17 cellular contexts compared by ENCODE assay signal in the genomic region with DNA sequence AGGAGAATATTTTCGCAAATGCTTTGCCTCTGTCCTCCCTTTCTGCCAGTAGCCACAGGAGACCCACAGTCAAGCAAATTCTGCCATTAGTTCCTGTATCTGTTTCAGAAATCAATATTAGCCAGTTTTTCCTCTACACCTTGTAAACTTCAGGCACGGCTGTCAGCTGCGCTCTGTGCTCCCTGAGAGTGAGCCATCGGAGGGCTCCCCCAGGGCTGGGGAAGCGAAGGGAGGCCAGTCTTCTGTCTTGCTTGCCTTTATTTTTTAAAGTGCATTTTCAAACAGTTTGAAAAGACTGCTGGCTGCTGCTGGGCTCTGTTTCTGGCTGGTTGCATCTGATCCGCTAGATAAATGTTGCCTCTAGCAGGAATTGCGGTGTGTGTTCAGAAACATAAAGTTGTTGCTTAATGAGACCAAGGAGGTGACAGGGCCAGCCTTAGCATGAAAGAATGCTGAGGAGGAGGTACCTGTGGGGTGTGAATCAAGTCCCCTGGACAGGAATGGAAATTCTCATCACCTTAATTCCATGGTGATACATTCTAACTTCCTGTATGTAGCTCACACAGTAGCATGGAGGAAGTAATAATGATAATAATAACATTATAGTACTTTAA.
"Had no signal": no experiment of that assay in that cellular context is flagged by ENCODE, and none has a peak within 500 bp of the region (broad histone marks: within the 10 kb centered on the region; RNA-seq: fewer than 3 reads in every experiment).

No MANE protein-coding gene starts in this region.

- H3K9me3 ChIP-seq: adrenal gland, ascending aorta, colonic mucosa, thoracic aorta had no signal

- FAIRE-seq: kidney had no signal

- DNase-seq: activated CD4-positive, alpha-beta T cell treated with anti-CD3 and anti-CD28 coated beads for 1 hour; activated CD4-positive, alpha-beta T cell treated with anti-CD3 and anti-CD28 coated beads, Interleukin-2, amount 50 U/mL, for 4 hours; activated CD8-positive, alpha-beta memory T cell treated with anti-CD3 and anti-CD28 coated beads, Interleukin-2, amount 50 U/mL, for 48 hours; activated naive CD4-positive, alpha-beta T cell; activated T-cell treated with anti-CD3 and anti-CD28 coated beads, Interleukin-2, amount 50 U/mL, for 4 hours; adrenal gland; colonic mucosa; kidney; left ventricle myocardium superior; occipital lobe; stimulated activated CD4-positive, alpha-beta T cell treated with anti-CD3 and anti-CD28 coated beads, Interleukin-2, amount 100 ng/mL, for 48 hours; stimulated activated CD8-positive, alpha-beta memory T cell treated with anti-CD3 and anti-CD28 coated beads, Interleukin-4, amount 100 ng/mL, for 48 hours; stimulated activated naive CD4-positive, alpha-beta T cell; T-helper 1 cell had no signal

- H3K4me3 ChIP-seq: adrenal gland, ascending aorta, breast epithelium, colonic mucosa, thoracic aorta had no signal

- H3K4me1 ChIP-seq: adrenal gland, ascending aorta, colonic mucosa had no signal

- H3K36me3 ChIP-seq: adrenal gland, ascending aorta, breast epithelium, colonic mucosa, thoracic aorta had no signal

- H3K27ac ChIP-seq: adrenal gland, ascending aorta, breast epithelium, colonic mucosa, thoracic aorta had no signal

- H3K27me3 ChIP-seq: adrenal gland, ascending aorta, breast epithelium, colonic mucosa had no signal
